19 cellular contexts compared by ENCODE assay signal in the genomic region with DNA sequence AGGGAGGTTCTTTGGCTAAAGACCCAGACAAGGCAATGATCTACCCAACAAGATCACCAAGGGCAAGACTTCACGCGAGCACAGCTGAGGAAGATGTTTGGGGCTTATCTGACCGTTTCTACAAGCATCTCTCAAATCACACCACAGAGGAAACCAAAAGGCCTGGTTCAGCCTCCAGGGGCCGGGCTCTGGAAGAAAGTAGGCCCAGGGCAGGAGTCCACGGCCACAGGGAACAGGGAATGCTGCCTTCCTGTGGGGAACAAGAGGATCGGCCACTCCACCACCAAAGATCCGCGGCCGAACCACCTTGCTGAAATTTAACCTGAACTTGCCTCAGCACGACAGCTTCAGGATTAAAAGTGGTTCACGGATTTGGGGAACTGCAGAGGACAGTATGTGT.
DNase-seq lines count a peak whose midpoint lies in the region; ATAC-seq and TF ChIP-seq lines count a peak whose summit lies in the region.
"Had no signal": no experiment of that assay in that cellular context is flagged by ENCODE, and none has a peak within 500 bp of the region (broad histone marks: within the 10 kb centered on the region; RNA-seq: fewer than 3 reads in every experiment).

No MANE protein-coding gene starts in this region.

- intact Hi-C loops in cardiac septum (cut with DNase I) (no loop called here), Right ventricle myocardium inferior (cut with DNase I) (no loop called here)

- H3K27ac Mint-ChIP-seq in osteocyte (ENCODE audit: unreplicated experiment): no peak overlapping the region

- ATAC-seq in Right ventricle myocardium inferior: no peak
- ATAC-seq: HCT116 had no signal

- H3K9me3 Mint-ChIP-seq in osteocyte (ENCODE audit: unreplicated experiment): peaks cover 28% of the 10 kb centered on the region

- no peaks in the 10 kb centered on the region for H3K36me3 Mint-ChIP-seq in osteocyte (ENCODE audit: unreplicated experiment)
- H3K36me3 Mint-ChIP-seq: CD8-positive, alpha-beta memory T cell had no signal

- DNase-seq in cardiac septum (ENCODE audit: low spot score): peak; percentile 57
- DNase-seq in Right ventricle myocardium inferior (ENCODE audit: missing footprints): no peak
- peak; percentile 30 for DNase-seq in islet precursor cell
- peak; percentile 72 for DNase-seq in osteocyte (ENCODE audit: extremely low spot score, unreplicated experiment)
- no peak for DNase-seq in T-helper 1 cell
- no peak for DNase-seq in globus pallidus (ENCODE audit: low spot score)
- no peak for DNase-seq in NAMALWA (ENCODE audit: low spot score)
- DNase-seq: Calu3, GM23248, Kasumi-1, NCI-H1417, NCI-H1694 treated with DMSO at 0.1 percent for 48 hours, NCI-H2081 treated with DMSO at 0.1 percent for 48 hours, NCI-H2171 treated with DMSO at 0.1 percent for 48 hours, NCI-H524 treated with DMSO at 0.1 percent for 48 hours, OCI-M1, SHP77 had no signal

- no peaks in the 10 kb centered on the region for H3K27me3 Mint-ChIP-seq in osteocyte (ENCODE audit: unreplicated experiment)

- H3K4me1 Mint-ChIP-seq in osteocyte (ENCODE audit: unreplicated experiment): no peaks in the 10 kb centered on the region
- H3K4me1 Mint-ChIP-seq: CD8-positive, alpha-beta memory T cell had no signal

- no peak overlapping the region for H3K4me3 Mint-ChIP-seq in osteocyte (ENCODE audit: unreplicated experiment)
- H3K4me3 Mint-ChIP-seq: CD8-positive, alpha-beta memory T cell had no signal

- no peak for TF ChIP-seq CTCF in osteocyte (IDR thresholded peaks at IDR 0.05)

Comparison
In these comparisons a context has a peak if more than half of its experiments do, and no peak if none do; other contexts are left out.
1. DNase-seq: peak in cardiac septum (single experiment), islet precursor cell (single experiment) and osteocyte (single experiment); none in Right ventricle myocardium inferior (single experiment), T-helper 1 cell (0 of 5), globus pallidus (single experiment) and NAMALWA (single experiment).